In the genomic region with DNA sequence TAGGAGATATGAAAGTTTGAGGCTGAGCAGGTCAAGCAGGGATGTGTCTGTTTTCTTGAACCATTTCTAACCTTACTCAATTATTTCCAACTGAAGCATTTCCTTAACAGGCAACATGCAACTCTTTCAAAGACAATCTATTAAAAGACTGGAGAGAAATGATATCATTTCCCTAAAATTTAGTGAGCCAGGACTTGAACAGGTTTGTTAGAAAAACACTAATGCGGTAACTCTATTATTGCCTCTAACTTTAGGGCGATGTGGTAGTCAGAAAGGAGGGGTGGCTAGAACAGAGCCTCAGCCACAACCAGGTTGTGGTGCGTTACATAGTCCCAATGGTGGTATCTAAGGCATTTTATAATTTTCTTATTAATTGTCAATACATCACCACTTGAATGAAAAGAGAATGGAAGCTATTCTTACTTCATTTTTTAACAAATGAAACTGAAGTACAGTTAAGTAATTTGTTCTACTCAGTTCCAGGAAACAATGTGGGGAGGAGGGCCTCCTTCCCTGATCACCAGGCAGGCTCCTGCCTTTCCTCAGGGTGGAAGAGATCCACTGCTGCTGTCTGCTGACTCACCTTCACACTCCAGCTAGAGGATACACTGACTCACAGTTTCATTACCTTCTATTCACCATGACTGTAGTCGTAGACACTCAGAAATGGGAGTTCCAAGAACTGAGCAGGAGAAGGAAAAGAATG, we compare ENCODE assay signal across 9 cellular contexts. TPM values are rescaled to one million over a fixed set of nuclear protein-coding genes. Genes with fewer than 3 reads are reported as not detected.
DNase-seq lines count a peak whose midpoint lies in the region; ATAC-seq and TF ChIP-seq lines count a peak whose summit lies in the region.
"Had no signal": no experiment of that assay in that cellular context is flagged by ENCODE, and none has a peak within 500 bp of the region (broad histone marks: within the 10 kb centered on the region; RNA-seq: fewer than 3 reads in every experiment).

No MANE protein-coding gene starts in this region.

- CTCF ChIA-PET in activated naive CD4-positive, alpha-beta T cell treated with anti-CD3 and anti-CD28 coated beads, Interleukin-2, amount 10 ng/mL, durations not matched to agents 7 days and 5 days (lab: Charles Lee), result no interaction called here

- no peak overlapping the region for H2AFZ ChIP-seq in fibroblast of lung (ENCODE audit: low read length)

- no peaks in the 10 kb centered on the region for H3K27me3 Mint-ChIP-seq in activated CD4-positive, alpha-beta T cell treated with anti-CD3 and anti-CD28 coated beads, Interleukin-2, amount 10 ng/mL, durations not matched to agents 24 days and 14 days
- H3K27me3 Mint-ChIP-seq in activated naive CD4-positive, alpha-beta T cell treated with anti-CD3 and anti-CD28 coated beads, Interleukin-2, amount 10 ng/mL, durations not matched to agents 7 days and 5 days, result peaks cover 22% of the 10 kb centered on the region
- peaks cover 43 to 49% of the 10 kb centered on the region in 2 donors for H3K27me3 Mint-ChIP-seq in effector memory CD8-positive, alpha-beta T cell

- H3K4me1 Mint-ChIP-seq in activated CD4-positive, alpha-beta T cell treated with anti-CD3 and anti-CD28 coated beads, Interleukin-2, amount 10 ng/mL, durations not matched to agents 24 days and 14 days, result peaks cover 51% of the 10 kb centered on the region
- peaks cover 60% of the 10 kb centered on the region for H3K4me1 Mint-ChIP-seq in activated naive CD4-positive, alpha-beta T cell treated with anti-CD3 and anti-CD28 coated beads, Interleukin-2, amount 10 ng/mL, durations not matched to agents 7 days and 5 days
- H3K4me1 Mint-ChIP-seq in effector memory CD8-positive, alpha-beta T cell (ENCODE audit: low read depth in 2 of 2), result peaks cover 5 to 11% of the 10 kb centered on the region in 2 donors

- peaks cover 55% of the 10 kb centered on the region for H3K79me2 ChIP-seq in fibroblast of lung (ENCODE audit: control insufficient read depth, insufficient read depth, low read length)

- no peak overlapping the region for H3K9ac ChIP-seq in fibroblast of lung (ENCODE audit: insufficient read depth, low read length)

- peak overlapping the region; percentile 57 for H3K4me3 Mint-ChIP-seq in activated CD4-positive, alpha-beta T cell treated with anti-CD3 and anti-CD28 coated beads, Interleukin-2, amount 10 ng/mL, durations not matched to agents 24 days and 14 days
- no peak overlapping the region for H3K4me3 Mint-ChIP-seq in activated naive CD4-positive, alpha-beta T cell treated with anti-CD3 and anti-CD28 coated beads, Interleukin-2, amount 10 ng/mL, durations not matched to agents 7 days and 5 days
- no peak overlapping the region for H3K4me3 Mint-ChIP-seq in effector memory CD8-positive, alpha-beta T cell

- no peaks in the 10 kb centered on the region for H3K27me3 ChIP-seq in fibroblast of lung (ENCODE audit: control insufficient read depth, insufficient read depth, low read length)

- peak overlapping the region; percentile 60 for H3K27ac ChIP-seq in fibroblast of lung (ENCODE audit: insufficient read depth, low read length)

- H4K20me1 ChIP-seq in fibroblast of lung (ENCODE audit: control insufficient read depth, extremely low read depth, insufficient read depth, low read length), result no peaks in the 10 kb centered on the region

- peaks cover 3% of the 10 kb centered on the region for H3K36me3 Mint-ChIP-seq in activated CD4-positive, alpha-beta T cell treated with anti-CD3 and anti-CD28 coated beads, Interleukin-2, amount 10 ng/mL, durations not matched to agents 24 days and 14 days (ENCODE audit: low read depth)
- H3K36me3 Mint-ChIP-seq in activated naive CD4-positive, alpha-beta T cell treated with anti-CD3 and anti-CD28 coated beads, Interleukin-2, amount 10 ng/mL, durations not matched to agents 7 days and 5 days, result peaks cover 4% of the 10 kb centered on the region
- H3K36me3 Mint-ChIP-seq in effector memory CD8-positive, alpha-beta T cell (ENCODE audit: insufficient read depth), result no peaks in the 10 kb centered on the region

- peak; percentile 66 for DNase-seq in activated CD4-positive, alpha-beta T cell treated with anti-CD3 and anti-CD28 coated beads, Interleukin-2, amount 10 ng/mL, durations not matched to agents 24 days and 14 days
- DNase-seq in activated CD4-positive, alpha-beta T cell treated with anti-CD3 and anti-CD28 coated beads for 4 hours, result no peak
- DNase-seq in fibroblast of lung (ENCODE audit: low read depth in 2 of 2) (peak; percentile 77 to 97), skeletal muscle cell (ENCODE audit: low read depth) (peak; percentile 90)
- no peak for DNase-seq in activated naive CD4-positive, alpha-beta T cell treated with anti-CD3 and anti-CD28 coated beads, Interleukin-2, amount 10 ng/mL, durations not matched to agents 7 days and 5 days
- no peak for DNase-seq in effector memory CD8-positive, alpha-beta T cell
- DNase-seq: DND-41 had no signal

- H3K9me3 Mint-ChIP-seq in activated CD4-positive, alpha-beta T cell treated with anti-CD3 and anti-CD28 coated beads, Interleukin-2, amount 10 ng/mL, durations not matched to agents 24 days and 14 days, result peaks cover 3% of the 10 kb centered on the region
- H3K9me3 Mint-ChIP-seq in activated naive CD4-positive, alpha-beta T cell treated with anti-CD3 and anti-CD28 coated beads, Interleukin-2, amount 10 ng/mL, durations not matched to agents 7 days and 5 days, result no peaks in the 10 kb centered on the region
- H3K9me3 Mint-ChIP-seq in effector memory CD8-positive, alpha-beta T cell, result no peaks in the 10 kb centered on the region

- no peaks in the 10 kb centered on the region for H3K36me3 ChIP-seq in fibroblast of lung (ENCODE audit: control insufficient read depth, insufficient read depth, low read length)

- H3K9me3 ChIP-seq in fibroblast of lung (ENCODE audit: control insufficient read depth, insufficient read depth, low read depth, low read length), result no peaks in the 10 kb centered on the region

- H3K27ac Mint-ChIP-seq in activated CD4-positive, alpha-beta T cell treated with anti-CD3 and anti-CD28 coated beads, Interleukin-2, amount 10 ng/mL, durations not matched to agents 24 days and 14 days, result peak overlapping the region; percentile 75
- H3K27ac Mint-ChIP-seq in activated naive CD4-positive, alpha-beta T cell treated with anti-CD3 and anti-CD28 coated beads, Interleukin-2, amount 10 ng/mL, durations not matched to agents 7 days and 5 days, result no peak overlapping the region
- H3K27ac Mint-ChIP-seq in effector memory CD8-positive, alpha-beta T cell, result no peak overlapping the region

- TF ChIP-seq CTCF in fibroblast of lung (conservative IDR thresholded peaks at IDR 0.05 in 1 of 2, IDR thresholded peaks at IDR 0.05 in 1 of 2; ENCODE audit: low read depth in 1 of 2, low read length in 2 of 2), result no peak

- peak; percentile 99 for ATAC-seq in SK-N-SH treated with all-trans-retinoic acid at 6 μM for 48 hours
- no peak for ATAC-seq in GM18858 (IDR thresholded peaks at IDR 0.05; ENCODE audit: unreplicated experiment)
- ATAC-seq in effector memory CD8-positive, alpha-beta T cell (replicated peaks), result no peak

- H3K4me3 ChIP-seq in fibroblast of lung (replicated peaks in 1 of 4; ENCODE audit: control extremely low read depth in 1 of 4, insufficient read depth in 1 of 4, low read depth in 3 of 4, low read length in 4 of 4), result no peak overlapping the region
- no peak overlapping the region for H3K4me3 ChIP-seq in skeletal muscle cell (ENCODE audit: low read depth, low read length)

- peaks cover 8% of the 10 kb centered on the region for H3K4me1 ChIP-seq in fibroblast of lung (ENCODE audit: control insufficient read depth, extremely low read depth, insufficient read depth, low read length)

- intact Hi-C loops in activated CD4-positive, alpha-beta T cell treated with anti-CD3 and anti-CD28 coated beads, Interleukin-2, amount 10 ng/mL, durations not matched to agents 24 days and 14 days (cut with micrococcal nuclease), result loop anchor here (2.0 kb wide), 1 partner anchor 51 kb away; no protein-coding TSS in a partner anchor

- H3K4me2 ChIP-seq in fibroblast of lung (ENCODE audit: extremely low read depth, insufficient read depth, low read length), result peak overlapping the region; percentile 59

TF ChIP-seq in SK-N-SH treated with all-trans-retinoic acid at 6 μM for 48 hours, 23 proteins besides CTCF, POLR2A, EP300 and RAD21:
- 0 out of 2 replicates have a peak, but pooled peaks have one; percentile 42 for TF ChIP-seq ZFP3 (CRISPR knock-in tag; IDR thresholded peaks at IDR 0.05)
- TF ChIP-seq, protein P1, sequence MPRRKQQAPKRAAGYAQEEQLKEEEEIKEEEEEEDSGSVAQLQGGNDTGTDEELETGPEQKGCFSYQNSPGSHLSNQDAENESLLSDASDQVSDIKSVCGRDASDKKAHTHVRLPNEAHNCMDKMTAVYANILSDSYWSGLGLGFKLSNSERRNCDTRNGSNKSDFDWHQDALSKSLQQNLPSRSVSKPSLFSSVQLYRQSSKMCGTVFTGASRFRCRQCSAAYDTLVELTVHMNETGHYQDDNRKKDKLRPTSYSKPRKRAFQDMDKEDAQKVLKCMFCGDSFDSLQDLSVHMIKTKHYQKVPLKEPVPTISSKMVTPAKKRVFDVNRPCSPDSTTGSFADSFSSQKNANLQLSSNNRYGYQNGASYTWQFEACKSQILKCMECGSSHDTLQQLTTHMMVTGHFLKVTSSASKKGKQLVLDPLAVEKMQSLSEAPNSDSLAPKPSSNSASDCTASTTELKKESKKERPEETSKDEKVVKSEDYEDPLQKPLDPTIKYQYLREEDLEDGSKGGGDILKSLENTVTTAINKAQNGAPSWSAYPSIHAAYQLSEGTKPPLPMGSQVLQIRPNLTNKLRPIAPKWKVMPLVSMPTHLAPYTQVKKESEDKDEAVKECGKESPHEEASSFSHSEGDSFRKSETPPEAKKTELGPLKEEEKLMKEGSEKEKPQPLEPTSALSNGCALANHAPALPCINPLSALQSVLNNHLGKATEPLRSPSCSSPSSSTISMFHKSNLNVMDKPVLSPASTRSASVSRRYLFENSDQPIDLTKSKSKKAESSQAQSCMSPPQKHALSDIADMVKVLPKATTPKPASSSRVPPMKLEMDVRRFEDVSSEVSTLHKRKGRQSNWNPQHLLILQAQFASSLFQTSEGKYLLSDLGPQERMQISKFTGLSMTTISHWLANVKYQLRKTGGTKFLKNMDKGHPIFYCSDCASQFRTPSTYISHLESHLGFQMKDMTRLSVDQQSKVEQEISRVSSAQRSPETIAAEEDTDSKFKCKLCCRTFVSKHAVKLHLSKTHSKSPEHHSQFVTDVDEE (CRISPR knock-in tag; IDR thresholded peaks at IDR 0.05), result no peak
- TF ChIP-seq OSR1 (CRISPR knock-in tag; IDR thresholded peaks at IDR 0.05), result no peak
- no peak for TF ChIP-seq ESRRG (CRISPR knock-in tag; IDR thresholded peaks at IDR 0.05)

RNA-seq across cellular contexts. Expression of a gene that starts 22.8 kb away (rescaled TPM):
- 34.5 and 45.1 TPM in 2 replicates for total RNA-seq in activated CD4-positive, alpha-beta T cell treated with anti-CD3 and anti-CD28 coated beads, Interleukin-2, amount 10 ng/mL, durations not matched to agents 24 days and 14 days
- 26.5 and 27.6 TPM in 2 replicates for total RNA-seq in fibroblast of lung
- 20.7 and 84.0 TPM in 2 replicates for polyA plus RNA-seq in fibroblast of lung
- 47.5 and 167 TPM in 2 replicates for polyA plus RNA-seq in fibroblast of lung (2012)
- polyA minus RNA-seq in fibroblast of lung (ENCODE audit: low replicate concordance), result 9.8 and 37.0 TPM in 2 replicates

Comparison
In these comparisons a context has a peak if more than half of its experiments do, and no peak if none do; other contexts are left out.
1. DNase-seq: peak in activated CD4-positive, alpha-beta T cell treated with anti-CD3 and anti-CD28 coated beads, Interleukin-2, amount 10 ng/mL, durations not matched to agents 24 days and 14 days (single experiment), fibroblast of lung (2 of 2) and skeletal muscle cell (single experiment); none in activated CD4-positive, alpha-beta T cell treated with anti-CD3 and anti-CD28 coated beads for 4 hours (0 of 2), activated naive CD4-positive, alpha-beta T cell treated with anti-CD3 and anti-CD28 coated beads, Interleukin-2, amount 10 ng/mL, durations not matched to agents 7 days and 5 days (single experiment) and effector memory CD8-positive, alpha-beta T cell (0 of 3).